1 cellular context compared by ENCODE assay signal in genomic region chr11:66258473-66258893, GRCh38.
TF ChIP-seq lines count a peak whose summit lies in the region.

No MANE protein-coding gene starts in this region.

TF ChIP-seq in HepG2, 621 proteins besides CTCF, POLR2A, EP300 and RAD21 (continues in another document):
- TF ChIP-seq PAXIP1 (CRISPR knock-in tag; conservative IDR thresholded peaks at IDR 0.05): 0 out of 2 replicates have a peak, but pooled peaks have one; percentile 19
- no peak for TF ChIP-seq ZNF234 (CRISPR knock-in tag; conservative IDR thresholded peaks at IDR 0.05)
- TF ChIP-seq KDM2A (CRISPR knock-in tag; IDR thresholded peaks at IDR 0.05; ENCODE audit: borderline replicate concordance, low read depth): no peak; the same call in 1 of the 2 replicates
- TF ChIP-seq ZNF253 (CRISPR knock-in tag; IDR thresholded peaks at IDR 0.05; ENCODE audit: borderline replicate concordance): 0 out of 2 replicates have a peak, but pooled peaks have one; percentile 29
- TF ChIP-seq YY1 (IDR thresholded peaks at IDR 0.05; ENCODE audit: insufficient read depth, insufficient replicate concordance, low read depth, low read length): peak; percentile 31
- 0 out of 2 replicates have a peak, but pooled peaks have one; percentile 50 for TF ChIP-seq ZNF383 (CRISPR knock-in tag; IDR thresholded peaks at IDR 0.05; ENCODE audit: borderline replicate concordance)
- TF ChIP-seq SPEN (CRISPR knock-in tag; IDR thresholded peaks at IDR 0.05; ENCODE audit: low read depth): no peak
- 0 out of 2 replicates have a peak, but pooled peaks have one; percentile 54 for TF ChIP-seq ESRRA (CRISPR knock-in tag; IDR thresholded peaks at IDR 0.05; ENCODE audit: low read depth)
- no peak for TF ChIP-seq ZNF512 (CRISPR knock-in tag; IDR thresholded peaks at IDR 0.05)
- TF ChIP-seq IRF1 (CRISPR knock-in tag; IDR thresholded peaks at IDR 0.05; ENCODE audit: low read depth): no peak
- peak; percentile 4; the same call in 1 of the 2 replicates for TF ChIP-seq ZNF362 (CRISPR knock-in tag; IDR thresholded peaks at IDR 0.05; ENCODE audit: borderline replicate concordance)
- peak; percentile 6 for TF ChIP-seq IKZF4 (CRISPR knock-in tag; IDR thresholded peaks at IDR 0.05; ENCODE audit: borderline replicate concordance, low read depth, not compliant biosample characterization)
- no peak for TF ChIP-seq SAFB2 (CRISPR knock-in tag; IDR thresholded peaks at IDR 0.05; ENCODE audit: borderline replicate concordance, low read depth)
- TF ChIP-seq ETV6 (CRISPR knock-in tag; conservative IDR thresholded peaks at IDR 0.05): no peak
- no peak for TF ChIP-seq ZNF784 (CRISPR knock-in tag; IDR thresholded peaks at IDR 0.05; ENCODE audit: borderline replicate concordance)
- no peak for TF ChIP-seq ZNF33A (CRISPR knock-in tag; IDR thresholded peaks at IDR 0.05; ENCODE audit: borderline replicate concordance)
- TF ChIP-seq DR1 (CRISPR knock-in tag; IDR thresholded peaks at IDR 0.05): no peak
- TF ChIP-seq HIC2 (CRISPR knock-in tag; IDR thresholded peaks at IDR 0.05; ENCODE audit: low read depth): peak; percentile 8; the same call in 1 of the 2 replicates
- TF ChIP-seq MED1 (CRISPR knock-in tag; IDR thresholded peaks at IDR 0.05): no peak
- TF ChIP-seq CEBPG (CRISPR knock-in tag; IDR thresholded peaks at IDR 0.05): no peak
- TF ChIP-seq PBX3 (CRISPR knock-in tag; IDR thresholded peaks at IDR 0.05; ENCODE audit: borderline replicate concordance): no peak
- peak; percentile 6; the same call in 1 of the 2 replicates for TF ChIP-seq ZNF230 (CRISPR knock-in tag; IDR thresholded peaks at IDR 0.05)
- TF ChIP-seq MYPOP (CRISPR knock-in tag; IDR thresholded peaks at IDR 0.05): no peak
- TF ChIP-seq GTF3A (CRISPR knock-in tag; conservative IDR thresholded peaks at IDR 0.05): no peak
- TF ChIP-seq PRMT3 (CRISPR knock-in tag; IDR thresholded peaks at IDR 0.05; ENCODE audit: borderline replicate concordance, low read depth): no peak
- TF ChIP-seq MXD3 (CRISPR knock-in tag; IDR thresholded peaks at IDR 0.05): no peak
- TF ChIP-seq XRCC5 (optimal IDR thresholded peaks at IDR 0.05; ENCODE audit: low read length): peak; percentile 4
- 0 out of 2 replicates have a peak, but pooled peaks have one; percentile 86 for TF ChIP-seq HINFP (CRISPR knock-in tag; IDR thresholded peaks at IDR 0.05; ENCODE audit: low read depth)
- TF ChIP-seq PRPF4 (IDR thresholded peaks at IDR 0.05; ENCODE audit: low read depth, low read length, poor library complexity, severe bottlenecking): no peak
- no peak for TF ChIP-seq NR1H2 (CRISPR knock-in tag; IDR thresholded peaks at IDR 0.05; ENCODE audit: borderline replicate concordance, low read depth)
- TF ChIP-seq POGZ (CRISPR knock-in tag; IDR thresholded peaks at IDR 0.05): no peak
- no peak for TF ChIP-seq ZBTB42 (CRISPR knock-in tag; IDR thresholded peaks at IDR 0.05)
- no peak for TF ChIP-seq JUN (CRISPR knock-in tag; IDR thresholded peaks at IDR 0.05)
- 0 out of 2 replicates have a peak, but pooled peaks have one; percentile 3 for TF ChIP-seq CBFB (CRISPR knock-in tag; IDR thresholded peaks at IDR 0.05)
- TF ChIP-seq NR2F6 (IDR thresholded peaks at IDR 0.05): no peak
- no peak for TF ChIP-seq NR2F6 (CRISPR knock-in tag; IDR thresholded peaks at IDR 0.05)
- 0 out of 2 replicates have a peak, but pooled peaks have one; percentile 44 for TF ChIP-seq ZNF839 (CRISPR knock-in tag; IDR thresholded peaks at IDR 0.05; ENCODE audit: borderline replicate concordance)
